20 cellular contexts compared by ENCODE assay signal in the genomic region with DNA sequence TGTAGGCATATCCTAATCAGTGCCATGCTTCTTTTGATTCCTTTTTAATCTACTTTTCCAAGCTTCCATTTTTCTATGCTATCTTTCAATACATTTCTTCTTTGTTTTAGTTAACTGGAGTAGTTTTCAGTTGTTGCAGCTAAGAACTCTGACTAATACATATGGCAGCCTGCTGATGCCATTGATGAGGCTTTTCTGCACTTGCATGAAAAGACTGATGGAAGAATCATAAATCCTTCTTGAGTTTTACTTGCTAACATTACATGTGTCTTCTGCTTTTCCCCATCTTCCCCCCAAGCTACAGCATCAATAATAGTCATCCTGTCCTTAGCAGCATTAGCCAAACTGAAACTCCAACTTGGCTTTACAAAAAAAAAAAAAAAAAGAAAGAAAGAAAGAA.
DNase-seq lines count a peak whose midpoint lies in the region; ATAC-seq and TF ChIP-seq lines count a peak whose summit lies in the region.
"Had no signal": no experiment of that assay in that cellular context is flagged by ENCODE, and none has a peak within 500 bp of the region (broad histone marks: within the 10 kb centered on the region; RNA-seq: fewer than 3 reads in every experiment).

No MANE protein-coding gene starts in this region.

- no peak overlapping the region for H2AFZ ChIP-seq in mesenchymal stem cell (ENCODE audit: low read depth, low read length)

- no peak overlapping the region for H3K4ac ChIP-seq in mesenchymal stem cell (ENCODE audit: low read depth in 1 of 2, low read length in 2 of 2)

- H3K27ac ChIP-seq in mesenchymal stem cell (ENCODE audit: low read length, poor library complexity, severe bottlenecking): no peak overlapping the region
- H3K27ac ChIP-seq: C4-2B, KMS-11, SJSA1 had no signal

- H2BK5ac ChIP-seq in mesenchymal stem cell (ENCODE audit: low read depth, low read length, poor library complexity, severe bottlenecking): no peak overlapping the region

- H2AK5ac ChIP-seq in mesenchymal stem cell (ENCODE audit: low read length, severe bottlenecking): no peak overlapping the region

- no peaks in the 10 kb centered on the region for H3K4me1 ChIP-seq in mesenchymal stem cell (ENCODE audit: control insufficient read depth, insufficient read depth, low read depth, low read length)
- H3K4me1 ChIP-seq: SJSA1 had no signal

- no peak for TF ChIP-seq CTCF in epithelial cell of esophagus (IDR thresholded peaks at IDR 0.05; ENCODE audit: insufficient read depth, low read depth, low read length, missing control alignments)

- no peak overlapping the region for H4K8ac ChIP-seq in mesenchymal stem cell (ENCODE audit: low read length)

- DNase-seq in ELR (ENCODE audit: low read depth) (peak; percentile 42), epithelial cell of esophagus (ENCODE audit: low read depth) (peak; percentile 22), mesenchymal stem cell (peak; percentile 37), NOMO-1 treated with dmso at 0.1 percent for 144 hours (lab: John Stamatoyannopoulos, UW; ENCODE audit: unreplicated experiment) (no peak), COR-L47 (lab: John Stamatoyannopoulos, UW) (no peak), NCI-H82 treated with DMSO at 0.1 percent for 48 hours (lab: John Stamatoyannopoulos, UW; ENCODE audit: unreplicated experiment) (no peak)
- DNase-seq: CD8-positive, alpha-beta memory T cell; DMS53; EL; H7; NCI-H1092 treated with DMSO at 0.1 percent for 48 hours; NCI-H1436 treated with DMSO at 0.1 percent for 48 hours; NCI-H1930; NCI-H524 treated with DMSO at 0.1 percent for 48 hours; NCI-H82; OCI-M1 had no signal

- H3K79me1 ChIP-seq in mesenchymal stem cell (replicated peaks; ENCODE audit: low read length, poor library complexity, severe bottlenecking): no peaks in the 10 kb centered on the region

- H3K23ac ChIP-seq in mesenchymal stem cell (ENCODE audit: low read length in 2 of 2): no peak overlapping the region

- no peaks in the 10 kb centered on the region for H3K9me3 ChIP-seq in mesenchymal stem cell (ENCODE audit: control insufficient read depth, low read length)
- H3K9me3 ChIP-seq: SJSA1 had no signal

- H2BK120ac ChIP-seq in mesenchymal stem cell (ENCODE audit: low read depth, low read length): no peak overlapping the region

- H2BK12ac ChIP-seq in mesenchymal stem cell (ENCODE audit: low read length in 2 of 2): no peak overlapping the region

- no peak overlapping the region for H3K4me2 ChIP-seq in mesenchymal stem cell (ENCODE audit: low read length, poor library complexity, severe bottlenecking)
- H3K4me2 ChIP-seq: KMS-11 had no signal

- H4K91ac ChIP-seq in mesenchymal stem cell (ENCODE audit: low read length): no peak overlapping the region

- H3K18ac ChIP-seq in mesenchymal stem cell (ENCODE audit: low read depth in 1 of 2, low read length in 2 of 2): no peak overlapping the region

- H2BK15ac ChIP-seq in mesenchymal stem cell (ENCODE audit: low read depth, poor library complexity, severe bottlenecking): no peak overlapping the region

- H3K4me3 ChIP-seq in epithelial cell of esophagus (ENCODE audit: low read length) (no peak overlapping the region), mesenchymal stem cell (ENCODE audit: insufficient read depth in 1 of 2, low read depth in 1 of 2, low read length in 2 of 2) (no peak overlapping the region)
- H3K4me3 ChIP-seq: SJSA1 had no signal

- no peaks in the 10 kb centered on the region for H3K27me3 ChIP-seq in mesenchymal stem cell (ENCODE audit: control insufficient read depth in 1 of 2, insufficient read depth in 1 of 2, low read length in 2 of 2)
- H3K27me3 ChIP-seq: SJSA1 had no signal

- H3K9ac ChIP-seq in mesenchymal stem cell (ENCODE audit: low read length): no peak overlapping the region
- H3K9ac ChIP-seq: KMS-11 had no signal

- no peaks in the 10 kb centered on the region for H3K36me3 ChIP-seq in mesenchymal stem cell (ENCODE audit: control insufficient read depth in 1 of 2, insufficient read depth in 2 of 2, low read depth in 1 of 2, low read length in 2 of 2)
- H3K36me3 ChIP-seq: SJSA1 had no signal

- no peak overlapping the region for H3K14ac ChIP-seq in mesenchymal stem cell (ENCODE audit: low read length in 2 of 2)

- no peak for ATAC-seq in SK-N-SH treated with all-trans-retinoic acid at 6 μM for 48 hours

TF ChIP-seq in SK-N-SH treated with all-trans-retinoic acid at 6 μM for 48 hours, 23 proteins besides CTCF, POLR2A, EP300 and RAD21:
- TF ChIP-seq ZNF70 (CRISPR knock-in tag; IDR thresholded peaks at IDR 0.05) (no peak), ISL1 (CRISPR knock-in tag; IDR thresholded peaks at IDR 0.05) (0 out of 2 replicates have a peak, but pooled peaks have one; percentile 17), ZFP3 (CRISPR knock-in tag; IDR thresholded peaks at IDR 0.05) (no peak)

Comparison
In these comparisons a context has a peak if more than half of its experiments do, and no peak if none do; other contexts are left out.
1. DNase-seq: peak in ELR (single experiment), epithelial cell of esophagus (single experiment) and mesenchymal stem cell (single experiment); none in NOMO-1 treated with dmso at 0.1 percent for 144 hours (single experiment), COR-L47 (single experiment) and NCI-H82 treated with DMSO at 0.1 percent for 48 hours (single experiment).